ENCODE assay signal across 15 cellular contexts in the genomic region with DNA sequence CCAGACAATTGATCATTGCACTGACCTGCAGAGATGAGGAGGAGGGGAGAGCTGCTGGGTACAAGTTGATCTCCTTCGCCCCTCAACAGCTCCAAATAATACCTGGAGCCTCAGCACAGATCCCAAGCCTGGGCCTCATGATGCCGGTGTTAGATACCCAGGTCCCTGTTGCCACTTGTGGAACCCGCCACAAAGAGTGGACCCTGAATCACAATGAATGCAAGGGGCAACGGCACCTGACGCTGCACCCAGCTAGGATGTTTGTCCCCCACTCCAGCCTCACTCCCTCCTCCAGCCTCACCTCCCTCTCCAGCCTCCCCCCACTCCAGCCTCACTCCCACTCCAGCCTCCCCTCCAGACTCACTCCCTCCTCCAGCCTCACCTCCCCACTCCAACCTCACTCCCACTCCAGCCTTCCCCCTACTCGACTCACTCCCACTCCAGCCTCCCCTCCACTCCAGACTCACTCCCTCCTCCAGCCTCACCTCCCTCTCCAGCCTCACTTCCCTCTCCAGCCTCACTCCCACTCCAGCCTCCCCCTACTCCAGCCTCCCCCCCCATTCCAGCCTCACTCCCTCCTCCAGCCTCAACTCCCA.
"Had no signal": no experiment of that assay in that cellular context is flagged by ENCODE, and none has a peak within 500 bp of the region (broad histone marks: within the 10 kb centered on the region; RNA-seq: fewer than 3 reads in every experiment).

No MANE protein-coding gene starts in this region.

- H3K9me3 ChIP-seq: colonic mucosa, lower lobe of right lung had no signal

- H3K4me1 ChIP-seq: colonic mucosa, gastroesophageal sphincter, lower lobe of right lung had no signal

- H3K27me3 Mint-ChIP-seq: activated CD4-positive, alpha-beta T cell treated with anti-CD3 and anti-CD28 coated beads, Interleukin-2, amount 10 ng/mL, durations not matched to agents 7 days and 5 days had no signal

- H3K4me1 Mint-ChIP-seq: activated B cell treated with CpG ODN at 0.5 μM for 24 hours; activated CD4-positive, alpha-beta T cell treated with anti-CD3 and anti-CD28 coated beads, Interleukin-2, amount 10 ng/mL, durations not matched to agents 7 days and 5 days; naive thymus-derived CD4-positive, alpha-beta T cell had no signal

- H3K4me3 ChIP-seq: cardiac muscle cell, colonic mucosa, gastroesophageal sphincter, lower lobe of right lung had no signal

- H3K27ac ChIP-seq: cardiac muscle cell, colonic mucosa, epithelial cell of prostate, gastroesophageal sphincter, lower lobe of right lung had no signal

- H3K36me3 ChIP-seq: cardiac muscle cell, colonic mucosa, gastroesophageal sphincter, lower lobe of right lung had no signal

- H3K4me3 Mint-ChIP-seq: activated B cell treated with CpG ODN at 0.5 μM for 24 hours; activated CD4-positive, alpha-beta T cell treated with anti-CD3 and anti-CD28 coated beads, Interleukin-2, amount 10 ng/mL, durations not matched to agents 7 days and 5 days; activated T-cell treated with anti-CD3 and anti-CD28 coated beads, Interleukin-2, amount 50 U/mL, for 72 hours; naive thymus-derived CD4-positive, alpha-beta T cell; stimulated activated naive CD8-positive, alpha-beta T cell treated with anti-CD3 and anti-CD28 coated beads, Interleukin-15, amount 100 ng/mL, for 72 hours; T-helper 17 cell had no signal

- H3K36me3 Mint-ChIP-seq: naive thymus-derived CD4-positive, alpha-beta T cell had no signal

- H3K27me3 ChIP-seq: cardiac muscle cell, colonic mucosa had no signal

- ATAC-seq: activated T-cell treated with anti-CD3 and anti-CD28 coated beads, Interleukin-2, amount 50 U/mL, for 72 hours; gastroesophageal sphincter; lower lobe of right lung; naive thymus-derived CD4-positive, alpha-beta T cell; stimulated activated naive CD8-positive, alpha-beta T cell treated with anti-CD3 and anti-CD28 coated beads, Interleukin-15, amount 100 ng/mL, for 72 hours; T-helper 17 cell had no signal

- H3K27ac Mint-ChIP-seq: activated B cell treated with CpG ODN at 0.5 μM for 24 hours; activated CD4-positive, alpha-beta T cell treated with anti-CD3 and anti-CD28 coated beads, Interleukin-2, amount 10 ng/mL, durations not matched to agents 7 days and 5 days; activated T-cell treated with anti-CD3 and anti-CD28 coated beads, Interleukin-2, amount 50 U/mL, for 72 hours; naive thymus-derived CD4-positive, alpha-beta T cell; stimulated activated naive CD8-positive, alpha-beta T cell treated with anti-CD3 and anti-CD28 coated beads, Interleukin-15, amount 100 ng/mL, for 72 hours; T-helper 17 cell had no signal

- H3K9me3 Mint-ChIP-seq: activated B cell treated with CpG ODN at 0.5 μM for 24 hours; activated CD4-positive, alpha-beta T cell treated with anti-CD3 and anti-CD28 coated beads, Interleukin-2, amount 10 ng/mL, durations not matched to agents 7 days and 5 days; activated T-cell treated with anti-CD3 and anti-CD28 coated beads, Interleukin-2, amount 50 U/mL, for 72 hours; stimulated activated naive CD8-positive, alpha-beta T cell treated with anti-CD3 and anti-CD28 coated beads, Interleukin-15, amount 100 ng/mL, for 72 hours had no signal

- DNase-seq: activated B cell treated with CpG ODN at 0.5 μM for 24 hours; activated CD4-positive, alpha-beta T cell treated with anti-CD3 and anti-CD28 coated beads, Interleukin-2, amount 10 ng/mL, durations not matched to agents 7 days and 5 days; activated T-cell treated with anti-CD3 and anti-CD28 coated beads, Interleukin-2, amount 50 U/mL, for 72 hours; colonic mucosa; effector memory CD4-positive, alpha-beta T cell; lower lobe of right lung; naive thymus-derived CD4-positive, alpha-beta T cell; nucleus accumbens; SHP77 treated with DMSO at 0.1 percent for 48 hours; stimulated activated CD4-positive, alpha-beta T cell treated with anti-CD3 and anti-CD28 coated beads, Interleukin-4, amount 100 ng/mL, for 4 hours; stimulated activated naive CD8-positive, alpha-beta T cell treated with anti-CD3 and anti-CD28 coated beads, Interleukin-15, amount 100 ng/mL, for 72 hours; T-helper 17 cell had no signal
